In the genomic region with DNA sequence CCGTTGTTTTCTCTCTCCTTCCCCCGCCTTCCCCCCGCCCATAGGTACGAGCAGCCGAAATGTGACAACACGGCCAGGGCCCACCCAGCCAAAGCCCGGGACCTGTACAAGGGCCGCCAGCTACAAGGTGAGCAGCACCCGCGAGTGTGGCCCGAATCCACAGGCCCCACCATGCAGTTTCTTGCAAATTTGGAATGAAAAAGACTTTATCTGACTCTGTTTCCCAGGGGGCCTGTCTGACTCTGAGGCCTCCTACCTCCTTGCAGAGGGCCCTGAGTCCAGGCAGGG, we compare ENCODE assay signal across 24 cellular contexts.
"Had no signal": no experiment of that assay in that cellular context is flagged by ENCODE, and none has a peak within 500 bp of the region (broad histone marks: within the 10 kb centered on the region; RNA-seq: fewer than 3 reads in every experiment).

No MANE protein-coding gene starts in this region.

- H3K27ac Mint-ChIP-seq: activated CD4-positive, alpha-beta T cell treated with anti-CD3 and anti-CD28 coated beads, Interleukin-2, amount 10 ng/mL, durations not matched to agents 7 days and 5 days; activated CD8-positive, alpha-beta memory T cell treated with anti-CD3 and anti-CD28 coated beads, Interleukin-2, amount 10 ng/mL, durations not matched to agents 7 days and 5 days; activated CD8-positive, alpha-beta T cell treated with anti-CD3 and anti-CD28 coated beads for 36 hours; activated naive CD4-positive, alpha-beta T cell treated with anti-CD3 and anti-CD28 coated beads, Interleukin-2, amount 10 ng/mL, durations not matched to agents 7 days and 5 days; natural killer cell; stimulated activated effector memory CD8-positive, alpha-beta T cell treated with anti-CD3 and anti-CD28 coated beads, Interleukin-12 subunit alpha, Interleukin-12 subunit beta, amount 100 ng/mL, for 72 hours; stimulated activated naive CD8-positive, alpha-beta T cell treated with anti-CD3 and anti-CD28 coated beads, Interleukin-15, amount 100 ng/mL, for 72 hours; T-cell; T-helper 2 cell treated with Interferon-gamma antibody and Interleukin-4, amounts not matched to agents 5 μg/mL and 100 μg/mL, for 36 hours had no signal

- H3K27me3 ChIP-seq: esophagus muscularis mucosa, gastroesophageal sphincter, right lobe of liver, transverse colon, vagina had no signal

- H3K4me3 Mint-ChIP-seq: activated CD4-positive, alpha-beta T cell treated with anti-CD3 and anti-CD28 coated beads, Interleukin-2, amount 10 ng/mL, durations not matched to agents 7 days and 5 days; activated CD8-positive, alpha-beta memory T cell treated with anti-CD3 and anti-CD28 coated beads, Interleukin-2, amount 10 ng/mL, durations not matched to agents 7 days and 5 days; activated CD8-positive, alpha-beta T cell treated with anti-CD3 and anti-CD28 coated beads for 36 hours; activated naive CD4-positive, alpha-beta T cell treated with anti-CD3 and anti-CD28 coated beads, Interleukin-2, amount 10 ng/mL, durations not matched to agents 7 days and 5 days; natural killer cell; stimulated activated effector memory CD8-positive, alpha-beta T cell treated with anti-CD3 and anti-CD28 coated beads, Interleukin-12 subunit alpha, Interleukin-12 subunit beta, amount 100 ng/mL, for 72 hours; stimulated activated naive CD8-positive, alpha-beta T cell treated with anti-CD3 and anti-CD28 coated beads, Interleukin-15, amount 100 ng/mL, for 72 hours; T-cell; T-helper 2 cell treated with Interferon-gamma antibody and Interleukin-4, amounts not matched to agents 5 μg/mL and 100 μg/mL, for 36 hours had no signal

- H3K27me3 Mint-ChIP-seq: activated CD4-positive, alpha-beta T cell treated with anti-CD3 and anti-CD28 coated beads, Interleukin-2, amount 10 ng/mL, durations not matched to agents 7 days and 5 days; activated CD8-positive, alpha-beta memory T cell treated with anti-CD3 and anti-CD28 coated beads, Interleukin-2, amount 10 ng/mL, durations not matched to agents 7 days and 5 days had no signal

- H3K4me3 ChIP-seq: esophagus muscularis mucosa, gastroesophageal sphincter, left ventricle myocardium inferior, right lobe of liver, skin epidermis, transverse colon, vagina had no signal

- H3K36me3 ChIP-seq: left ventricle myocardium inferior, right lobe of liver, transverse colon, vagina, WERI-Rb-1 had no signal

- DNase-seq: activated CD4-positive, alpha-beta T cell treated with anti-CD3 and anti-CD28 coated beads, Interleukin-2, amount 10 ng/mL, durations not matched to agents 7 days and 5 days; activated CD4-positive, CD25-positive, alpha-beta regulatory T cell treated with anti-CD3 and anti-CD28 coated beads, Interleukin-2, amount 50 U/mL, for 72 hours; activated CD8-positive, alpha-beta memory T cell treated with anti-CD3 and anti-CD28 coated beads, Interleukin-2, amount 10 ng/mL, durations not matched to agents 7 days and 5 days; activated CD8-positive, alpha-beta T cell treated with anti-CD3 and anti-CD28 coated beads for 36 hours; activated effector memory CD4-positive, alpha-beta T cell treated with anti-CD3 and anti-CD28 coated beads, Interleukin-2, amount 50 U/mL, for 16 hours; activated naive CD4-positive, alpha-beta T cell treated with anti-CD3 and anti-CD28 coated beads, Interleukin-2, amount 10 ng/mL, durations not matched to agents 7 days and 5 days; activated T-cell treated with anti-CD3 and anti-CD28 coated beads for 4 hours; dermis blood vessel endothelial cell; effector CD8-positive, alpha-beta T cell; left ventricle myocardium inferior; natural killer cell; occipital lobe; right lobe of liver; stimulated activated CD4-positive, alpha-beta T cell treated with anti-CD3 and anti-CD28 coated beads, Interleukin-2, amount 100 ng/mL, for 24 hours; stimulated activated naive CD8-positive, alpha-beta T cell treated with anti-CD3 and anti-CD28 coated beads, Interleukin-15, amount 100 ng/mL, for 72 hours; T-cell; transverse colon; WERI-Rb-1 had no signal

- H3K9me3 ChIP-seq: esophagus muscularis mucosa, right lobe of liver, transverse colon, vagina had no signal

- H3K36me3 Mint-ChIP-seq: activated CD8-positive, alpha-beta memory T cell treated with anti-CD3 and anti-CD28 coated beads, Interleukin-2, amount 10 ng/mL, durations not matched to agents 7 days and 5 days; activated naive CD4-positive, alpha-beta T cell treated with anti-CD3 and anti-CD28 coated beads, Interleukin-2, amount 10 ng/mL, durations not matched to agents 7 days and 5 days; natural killer cell; stimulated activated effector memory CD8-positive, alpha-beta T cell treated with anti-CD3 and anti-CD28 coated beads, Interleukin-12 subunit alpha, Interleukin-12 subunit beta, amount 100 ng/mL, for 72 hours; T-cell had no signal

- H3K4me1 ChIP-seq: esophagus muscularis mucosa, gastroesophageal sphincter, left ventricle myocardium inferior, right lobe of liver, transverse colon, vagina had no signal

- H3K4me1 Mint-ChIP-seq: activated CD4-positive, alpha-beta T cell treated with anti-CD3 and anti-CD28 coated beads, Interleukin-2, amount 10 ng/mL, durations not matched to agents 7 days and 5 days; activated CD8-positive, alpha-beta memory T cell treated with anti-CD3 and anti-CD28 coated beads, Interleukin-2, amount 10 ng/mL, durations not matched to agents 7 days and 5 days; activated naive CD4-positive, alpha-beta T cell treated with anti-CD3 and anti-CD28 coated beads, Interleukin-2, amount 10 ng/mL, durations not matched to agents 7 days and 5 days; natural killer cell; stimulated activated effector memory CD8-positive, alpha-beta T cell treated with anti-CD3 and anti-CD28 coated beads, Interleukin-12 subunit alpha, Interleukin-12 subunit beta, amount 100 ng/mL, for 72 hours; stimulated activated naive CD8-positive, alpha-beta T cell treated with anti-CD3 and anti-CD28 coated beads, Interleukin-15, amount 100 ng/mL, for 72 hours; T-cell had no signal

- H3K27ac ChIP-seq: esophagus muscularis mucosa, gastroesophageal sphincter, left ventricle myocardium inferior, right lobe of liver, transverse colon, vagina, WERI-Rb-1 had no signal

- ATAC-seq: activated CD8-positive, alpha-beta memory T cell treated with anti-CD3 and anti-CD28 coated beads, Interleukin-2, amount 10 ng/mL, durations not matched to agents 7 days and 5 days; activated CD8-positive, alpha-beta T cell treated with anti-CD3 and anti-CD28 coated beads for 36 hours; gastroesophageal sphincter; natural killer cell; stimulated activated naive CD8-positive, alpha-beta T cell treated with anti-CD3 and anti-CD28 coated beads, Interleukin-15, amount 100 ng/mL, for 72 hours; T-cell had no signal

- H3K9me3 Mint-ChIP-seq: activated CD8-positive, alpha-beta T cell treated with anti-CD3 and anti-CD28 coated beads for 36 hours; natural killer cell; stimulated activated effector memory CD8-positive, alpha-beta T cell treated with anti-CD3 and anti-CD28 coated beads, Interleukin-12 subunit alpha, Interleukin-12 subunit beta, amount 100 ng/mL, for 72 hours; T-cell had no signal
